13 cellular contexts compared by ENCODE assay signal in genomic region chr7:16484453-16485158, GRCh38. TPM values are rescaled to one million over a fixed set of nuclear protein-coding genes. Genes with fewer than 3 reads are reported as not detected.
A peak's percentile ranks its signal among the peaks of the same experiment; 100 is the strongest.
DNase-seq lines count a peak whose midpoint lies in the region; TF ChIP-seq lines count a peak whose summit lies in the region.
"Had no signal": no experiment of that assay in that cellular context is flagged by ENCODE, and none has a peak within 500 bp of the region (broad histone marks: within the 10 kb centered on the region; RNA-seq: fewer than 3 reads in every experiment).

No MANE protein-coding gene starts in this region.

- H3K79me2 ChIP-seq in smooth muscle cell (ENCODE audit: low read depth) = no peaks in the 10 kb centered on the region

- in situ Hi-C loops in ACHN (cut with HindIII; ENCODE audit: low pct_ligation_motif_present, low pct_unique_long_range_greater_than_20kb, low sequenced_read_pairs) = no loop called here

- H3K4me2 ChIP-seq in smooth muscle cell = no peak overlapping the region

- H3K27ac ChIP-seq in SJSA1 (peak overlapping the region; percentile 2; the same call in 1 of the 2 replicates), smooth muscle cell (ENCODE audit: low read depth) (peak overlapping the region; percentile 84), testis (no peak overlapping the region)
- H3K27ac ChIP-seq: dorsolateral prefrontal cortex, pancreas had no signal

- intact Hi-C loops in testis (cut with DNase I; ENCODE audit: low total_unique reads) = no loop called here

- TF ChIP-seq CTCF in fibroblast of villous mesenchyme (IDR thresholded peaks at IDR 0.05; ENCODE audit: insufficient read depth, low read depth, low read length) = no peak
- TF ChIP-seq CTCF in smooth muscle cell (IDR thresholded peaks at IDR 0.05; ENCODE audit: borderline replicate concordance, insufficient read depth, poor library complexity, severe bottlenecking) = no peak
- TF ChIP-seq CTCF in testis (IDR thresholded peaks at IDR 0.05) = no peak

- no peaks in the 10 kb centered on the region for H3K9me3 ChIP-seq in SJSA1 (replicated peaks)
- H3K9me3 ChIP-seq in smooth muscle cell (replicated peaks; ENCODE audit: low read depth) = no peaks in the 10 kb centered on the region
- H3K9me3 ChIP-seq in testis = no peaks in the 10 kb centered on the region
- H3K9me3 ChIP-seq: pancreas had no signal

- WGBS in smooth muscle cell (ENCODE audit: low lambda C conversion rate) = 51% methylated on average over 4 of the region's 4 CpGs
- 67 to 80% methylated on average over 4 of the region's 4 CpGs for WGBS in testis, 2 donors

- peak overlapping the region; percentile 76 for H3K9ac ChIP-seq in smooth muscle cell (ENCODE audit: low read depth)

- no peaks in the 10 kb centered on the region for H3F3A ChIP-seq in smooth muscle cell (ENCODE audit: low read depth)

- no peaks in the 10 kb centered on the region for H3K36me3 ChIP-seq in SJSA1
- H3K36me3 ChIP-seq in smooth muscle cell (ENCODE audit: low read depth) = no peaks in the 10 kb centered on the region
- H3K36me3 ChIP-seq in testis (ENCODE audit: low read depth, missing control alignments) = no peaks in the 10 kb centered on the region
- H3K36me3 ChIP-seq: pancreas had no signal

- no peaks in the 10 kb centered on the region for H4K20me1 ChIP-seq in smooth muscle cell (ENCODE audit: low read depth)

- DNase-seq in NCI-H2107 treated with DMSO at 0.1 percent for 48 hours (lab: John Stamatoyannopoulos, UW; ENCODE audit: unreplicated experiment) (peak; percentile 8), NCI-H2107 (lab: John Stamatoyannopoulos, UW) (no peak), SJSA1 (ENCODE audit: low read depth in 1 of 2, low spot score in 2 of 2) (peak; percentile 56 to 83), fibroblast of villous mesenchyme (ENCODE audit: low read depth) (peak; percentile 17), smooth muscle cell (lab: John Stamatoyannopoulos, UW; ENCODE audit: unreplicated experiment) (no peak), ACHN (no peak), hippocampal formation (lab: John Stamatoyannopoulos, UW) (no peak), testis (no peak)
- DNase-seq: activated B cell treated with CpG ODN at 0.5 μM for 24 hours, dorsolateral prefrontal cortex, pancreas had no signal

- peaks cover 18% of the 10 kb centered on the region for H3K4me1 ChIP-seq in SJSA1 (replicated peaks)
- H3K4me1 ChIP-seq in smooth muscle cell (ENCODE audit: low read depth) = no peaks in the 10 kb centered on the region
- no peaks in the 10 kb centered on the region for H3K4me1 ChIP-seq in testis
- H3K4me1 ChIP-seq: pancreas had no signal

- H3K4me3 ChIP-seq in SJSA1 = no peak overlapping the region
- H3K4me3 ChIP-seq in fibroblast of villous mesenchyme (ENCODE audit: low read depth, low read length) = no peak overlapping the region
- H3K4me3 ChIP-seq in smooth muscle cell = no peak overlapping the region
- H3K4me3 ChIP-seq in testis = no peak overlapping the region
- H3K4me3 ChIP-seq: dorsolateral prefrontal cortex, pancreas had no signal

- H3K27me3 ChIP-seq in SJSA1 (replicated peaks) (no peaks in the 10 kb centered on the region), smooth muscle cell (ENCODE audit: low read depth) (no peaks in the 10 kb centered on the region), testis (no peaks in the 10 kb centered on the region)
- H3K27me3 ChIP-seq: dorsolateral prefrontal cortex, pancreas had no signal

- TF ChIP-seq POLR2A in testis (IDR thresholded peaks at IDR 0.05) = no peak

- H2AFZ ChIP-seq in smooth muscle cell (ENCODE audit: low read depth) = peak overlapping the region; percentile 5

RNA-seq across cellular contexts. Expression of gene SOSTDC1, which starts 19.1 kb away (rescaled TPM):
- total RNA-seq in SJSA1 (2014; rRNA removed; shearing (Covaris generic)) = 0.25 and 3.0 TPM in 2 replicates
- not detected in 2 replicates for total RNA-seq in fibroblast of villous mesenchyme
- total RNA-seq in smooth muscle cell = 0.45 and 1.9 TPM in 2 replicates
- polyA plus RNA-seq in smooth muscle cell = 0.35 TPM in 1 of 2 replicates, not detected in the other
- 1 to 10 TPM; 1.5 to 3.8 TPM for total RNA-seq in testis
- polyA plus RNA-seq in testis (ENCODE audit: insufficient read depth, low read depth, low replicate concordance) = 5.1 TPM
- total RNA-seq: A673, activated B cell treated with CpG ODN at 0.5 μM for 24 hours had no signal

RNA-seq across cellular contexts. Expression of gene LRRC72, which starts 42.0 kb away (rescaled TPM):
- total RNA-seq in SJSA1 (2014; rRNA removed; shearing (Covaris generic)) = not detected in 2 replicates
- total RNA-seq in fibroblast of villous mesenchyme (not detected in 2 replicates), smooth muscle cell (not detected in 2 replicates), testis (under 1 TPM; 0.79 to 0.81 TPM)
- polyA plus RNA-seq in smooth muscle cell (not detected in 2 replicates), testis (ENCODE audit: insufficient read depth, low read depth, low replicate concordance) (8.6 TPM)
- total RNA-seq: A673, activated B cell treated with CpG ODN at 0.5 μM for 24 hours, dorsolateral prefrontal cortex, pancreas had no signal
- polyA plus RNA-seq: pancreas, thymus had no signal

Comparison
In these comparisons a context has a peak if more than half of its experiments do, and no peak if none do; other contexts are left out.
1. DNase-seq: peak in NCI-H2107 treated with DMSO at 0.1 percent for 48 hours (single experiment), SJSA1 (2 of 2) and fibroblast of villous mesenchyme (single experiment); none in NCI-H2107 (single experiment), smooth muscle cell (single experiment), ACHN (single experiment), hippocampal formation (0 of 2) and testis (single experiment).
2. H3K27ac ChIP-seq: peak in SJSA1 (single experiment) and smooth muscle cell (single experiment); none in testis (0 of 2).